In genomic region chr2:30422437-30422805, GRCh38 we compare ENCODE assay signal across 8 cellular contexts. TPM values are rescaled to one million over a fixed set of nuclear protein-coding genes. Genes with fewer than 3 reads are reported as not detected.
DNase-seq lines count a peak whose midpoint lies in the region; ATAC-seq and TF ChIP-seq lines count a peak whose summit lies in the region.

No MANE protein-coding gene starts in this region.

- H3K27me3 ChIP-seq in gastroesophageal sphincter: no peaks in the 10 kb centered on the region

- H3K4me1 ChIP-seq in gastroesophageal sphincter: peaks cover 11 to 45% (median 12%) of the 10 kb centered on the region in 3 donors

- TF ChIP-seq EP300 in gastroesophageal sphincter (IDR thresholded peaks at IDR 0.05): no peak

- H3K4me3 ChIP-seq in gastroesophageal sphincter: no peak overlapping the region

- H3K36me3 ChIP-seq in gastroesophageal sphincter: no peaks in the 10 kb centered on the region

- no peak for TF ChIP-seq CTCF in gastroesophageal sphincter (IDR thresholded peaks at IDR 0.05)

- DNase-seq in activated CD8-positive, alpha-beta memory T cell treated with anti-CD3 and anti-CD28 coated beads for 48 hours (ENCODE audit: low read depth in 2 of 3, low spot score in 2 of 3): peak in 2 of 3 experiments; percentile 51 to 58
- peak; percentile 59 to 72 for DNase-seq in stimulated activated CD4-positive, alpha-beta T cell treated with anti-CD3 and anti-CD28 coated beads, Interleukin-1b, Interleukin-23, amount 100 ng/mL, for 4 hours (ENCODE audit: low read depth in 2 of 2)
- no peak for DNase-seq in posterior cingulate gyrus
- no peak for DNase-seq in OCI-M2 (lab: John Stamatoyannopoulos, UW; ENCODE audit: unreplicated experiment)

- intact Hi-C loops in posterior cingulate gyrus (cut with DNase I): no loop called here

- H3K9me3 ChIP-seq in gastroesophageal sphincter: no peaks in the 10 kb centered on the region

- peak; percentile 92 for ATAC-seq in GM18867 (IDR thresholded peaks at IDR 0.05; ENCODE audit: unreplicated experiment)
- peak; percentile 70 for ATAC-seq in HG03558 (IDR thresholded peaks at IDR 0.05; ENCODE audit: extremely low read depth, unreplicated experiment)
- ATAC-seq in gastroesophageal sphincter: peak; percentile 34
- no peak for ATAC-seq in GM18873 (IDR thresholded peaks at IDR 0.05; ENCODE audit: low FRiP score, unreplicated experiment)

- TF ChIP-seq POLR2A in gastroesophageal sphincter (IDR thresholded peaks at IDR 0.05): no peak

- H3K27ac ChIP-seq in gastroesophageal sphincter: peak overlapping the region; percentile 53 to 78 (median 72)

- 33 to 43% methylated on average over 3 to 4 of the region's 4 CpGs for WGBS in gastroesophageal sphincter (ENCODE audit: low coverage in 1 of 2), 2 donors

RNA-seq across cellular contexts. Expression of gene LCLAT1, which starts 24.6 kb away (rescaled TPM):
- 10 to 100 TPM; 25.3 to 55.4 (median 43.1) TPM for total RNA-seq in gastroesophageal sphincter

Comparison
In these comparisons a context has a peak if more than half of its experiments do, and no peak if none do; other contexts are left out.
1. DNase-seq: peak in activated CD8-positive, alpha-beta memory T cell treated with anti-CD3 and anti-CD28 coated beads for 48 hours (2 of 3) and stimulated activated CD4-positive, alpha-beta T cell treated with anti-CD3 and anti-CD28 coated beads, Interleukin-1b, Interleukin-23, amount 100 ng/mL, for 4 hours (2 of 2); none in posterior cingulate gyrus (0 of 10) and OCI-M2 (single experiment).